Comparison of ENCODE assay signal across 22 cellular contexts in genomic region chr7:134616611-134617010, GRCh38. TPM values are rescaled to one million over a fixed set of nuclear protein-coding genes. Genes with fewer than 3 reads are reported as not detected.
A peak's percentile ranks its signal among the peaks of the same experiment; 100 is the strongest.
DNase-seq lines count a peak whose midpoint lies in the region; ATAC-seq and TF ChIP-seq lines count a peak whose summit lies in the region.
"Had no signal": no experiment of that assay in that cellular context is flagged by ENCODE, and none has a peak within 500 bp of the region (broad histone marks: within the 10 kb centered on the region; RNA-seq: fewer than 3 reads in every experiment).

No MANE protein-coding gene starts in this region.

- H3K4me2 ChIP-seq in mammary epithelial cell (ENCODE audit: insufficient read depth, low read depth, low read length), result no peak overlapping the region

- H3K4me1 Mint-ChIP-seq in MCF 10A (ENCODE audit: insufficient read depth, unreplicated experiment), result peaks cover 60% of the 10 kb centered on the region
- H3K4me1 Mint-ChIP-seq in HFFc6 (ENCODE audit: low read depth), result peaks cover 88% of the 10 kb centered on the region
- peaks cover 62% of the 10 kb centered on the region for H3K4me1 Mint-ChIP-seq in chondrocyte (ENCODE audit: low read depth)
- peaks cover 9% of the 10 kb centered on the region for H3K4me1 Mint-ChIP-seq in activated naive CD4-positive, alpha-beta T cell treated with anti-CD3 and anti-CD28 coated beads for 36 hours (ENCODE audit: low read depth)
- H3K4me1 Mint-ChIP-seq: CD8-positive, alpha-beta memory T cell had no signal

- H3K27me3 Mint-ChIP-seq in MCF 10A (ENCODE audit: insufficient read depth, unreplicated experiment) (no peaks in the 10 kb centered on the region), HFFc6 (ENCODE audit: insufficient read depth) (0 out of 2 replicates have a peak, but pooled peaks cover 3% of the 10 kb centered on the region), chondrocyte (ENCODE audit: low read depth) (no peaks in the 10 kb centered on the region)
- H3K27me3 Mint-ChIP-seq in activated naive CD4-positive, alpha-beta T cell treated with anti-CD3 and anti-CD28 coated beads for 36 hours (ENCODE audit: low read depth), result peaks cover 28% of the 10 kb centered on the region

- H3K27ac ChIP-seq in mammary epithelial cell (ENCODE audit: insufficient read depth, low read depth, low read length) (no peak overlapping the region), vagina (peak overlapping the region; percentile 64)
- H3K27ac ChIP-seq: 22Rv1 had no signal

- BruUV-seq in MCF 10A (replicated peaks; lab: Mats Ljungman, UMichigan), result no TSS peak
- BruUV-seq in mammary epithelial cell (replicated peaks; lab: Mats Ljungman, UMichigan), result no TSS peak

- no peak overlapping the region for H3K4me3 Mint-ChIP-seq in MCF 10A (ENCODE audit: unreplicated experiment)
- no peak overlapping the region for H3K4me3 Mint-ChIP-seq in HFFc6
- no peak overlapping the region for H3K4me3 Mint-ChIP-seq in chondrocyte (ENCODE audit: unreplicated experiment)
- H3K4me3 Mint-ChIP-seq in activated naive CD4-positive, alpha-beta T cell treated with anti-CD3 and anti-CD28 coated beads for 36 hours, result no peak overlapping the region
- H3K4me3 Mint-ChIP-seq: CD14-positive monocyte; CD4-positive, alpha-beta T cell; CD8-positive, alpha-beta memory T cell had no signal

- TF ChIP-seq POLR2A in vagina (IDR thresholded peaks at IDR 0.05), result no peak

- H3K9me3 Mint-ChIP-seq in MCF 10A (ENCODE audit: unreplicated experiment), result peaks cover 9% of the 10 kb centered on the region
- peaks cover 4% of the 10 kb centered on the region; the same call in 1 of the 2 replicates for H3K9me3 Mint-ChIP-seq in HFFc6
- peaks cover 3% of the 10 kb centered on the region for H3K9me3 Mint-ChIP-seq in chondrocyte (ENCODE audit: low read depth)
- peaks cover 3% of the 10 kb centered on the region for H3K9me3 Mint-ChIP-seq in activated naive CD4-positive, alpha-beta T cell treated with anti-CD3 and anti-CD28 coated beads for 36 hours
- H3K9me3 Mint-ChIP-seq: CD4-positive, alpha-beta T cell had no signal

- no peak overlapping the region for H3K4me3 ChIP-seq in mammary epithelial cell (replicated peaks in 1 of 3; ENCODE audit: insufficient read depth in 1 of 3, low read depth in 2 of 3, low read length in 3 of 3)
- no peak overlapping the region for H3K4me3 ChIP-seq in vagina
- H3K4me3 ChIP-seq: BLaER1 treated with 17β-estradiol and CSF1 and Interleukin-3, amounts not matched to agents 10 nM and 100 nM; HAP-1 had no signal

- H3K79me2 ChIP-seq in mammary epithelial cell (ENCODE audit: insufficient read depth, low read length), result no peaks in the 10 kb centered on the region

- H3K4me1 ChIP-seq in mammary epithelial cell (ENCODE audit: insufficient read depth, low read length) (peaks cover 51% of the 10 kb centered on the region), vagina (peaks cover 40% of the 10 kb centered on the region)
- H3K4me1 ChIP-seq: BE2C, HAP-1 had no signal

- CTCF ChIA-PET in MCF 10A (lab: Yijun Ruan, JAX) (interaction anchor here (0.9 to 2.1 kb wide), 3 partner anchors 9 to 335 kb away, joined by 3 to 13 read pairs (median 3); no protein-coding TSS in a partner anchor), mammary epithelial cell (lab: Charles Lee; ENCODE audit: low non-redundant PET) (no interaction called here)
- CTCF ChIA-PET in activated naive CD4-positive, alpha-beta T cell treated with anti-CD3 and anti-CD28 coated beads for 36 hours (lab: Charles Lee), result no interaction called here

- H3K9me3 ChIP-seq in mammary epithelial cell (replicated peaks; ENCODE audit: insufficient read depth, low read length), result no peaks in the 10 kb centered on the region
- H3K9me3 ChIP-seq in vagina, result no peaks in the 10 kb centered on the region
- H3K9me3 ChIP-seq: BE2C, HAP-1 had no signal

- dilution Hi-C loops in mammary epithelial cell (cut with HindIII; ENCODE audit: low sequenced_read_pairs), result loop anchor here (25.0 kb wide), 1 partner anchor 179 kb away; no protein-coding TSS in a partner anchor

- H2AFZ ChIP-seq in mammary epithelial cell (ENCODE audit: low read depth, low read length), result no peak overlapping the region

- no peaks in the 10 kb centered on the region for H3K36me3 Mint-ChIP-seq in MCF 10A (ENCODE audit: insufficient read depth, unreplicated experiment)
- peaks cover 10% of the 10 kb centered on the region for H3K36me3 Mint-ChIP-seq in HFFc6 (ENCODE audit: low read depth)
- no peaks in the 10 kb centered on the region for H3K36me3 Mint-ChIP-seq in chondrocyte (ENCODE audit: low read depth)
- no peaks in the 10 kb centered on the region for H3K36me3 Mint-ChIP-seq in activated naive CD4-positive, alpha-beta T cell treated with anti-CD3 and anti-CD28 coated beads for 36 hours (ENCODE audit: low read depth)

- WGBS in mammary epithelial cell (ENCODE audit: low coverage, missing lambda C conversion rate), result 94% methylated on average over 2 of the region's 2 CpGs

- H3K9ac ChIP-seq in mammary epithelial cell (ENCODE audit: insufficient read depth, low read length), result no peak overlapping the region
- H3K9ac ChIP-seq: BLaER1 treated with 17β-estradiol and CSF1 and Interleukin-3, amounts not matched to agents 10 nM and 100 nM had no signal

- H3K36me3 ChIP-seq in mammary epithelial cell (ENCODE audit: insufficient read depth, low read length), result no peaks in the 10 kb centered on the region
- H3K36me3 ChIP-seq in vagina, result no peaks in the 10 kb centered on the region
- H3K36me3 ChIP-seq: BE2C; BLaER1 treated with 17β-estradiol and CSF1 and Interleukin-3, amounts not matched to agents 10 nM and 100 nM; HAP-1 had no signal

- in situ Hi-C loops in mammary epithelial cell (cut with MboI; ENCODE audit: low sequenced_read_pairs in 2 of 2), result loop anchor here (10.0 kb wide), 2 partner anchors 172 to 182 kb away; no protein-coding TSS in a partner anchor

- DNase-seq in MCF 10A (ENCODE audit: unreplicated experiment), result no peak
- no peak for DNase-seq in mammary epithelial cell
- DNase-seq in HFFc6, result no peak
- DNase-seq in chondrocyte (ENCODE audit: low spot score), result no peak
- DNase-seq in vagina (ENCODE audit: extremely low spot score in 2 of 2), result no peak
- DNase-seq in activated CD8-positive, alpha-beta memory T cell treated with anti-CD3 and anti-CD28 coated beads, Interleukin-2, amount 50 U/mL, for 48 hours, result no peak
- DNase-seq in activated naive CD4-positive, alpha-beta T cell treated with anti-CD3 and anti-CD28 coated beads for 36 hours, result no peak
- DNase-seq: ACHN; AML-193; BE2C; CD4-positive, alpha-beta T cell; CD8-positive, alpha-beta memory T cell; DMS 273 treated with DMSO at 0.1 percent for 48 hours; DMS79; EL; GDM1; GOT3 had no signal

- H3K27ac Mint-ChIP-seq in MCF 10A (ENCODE audit: low read depth, unreplicated experiment) (peak overlapping the region; percentile 17), HFFc6 (0 out of 2 replicates have a peak overlapping the region, but pooled peaks have one; percentile 8), chondrocyte (ENCODE audit: unreplicated experiment) (peak overlapping the region; percentile 50)
- H3K27ac Mint-ChIP-seq in activated naive CD4-positive, alpha-beta T cell treated with anti-CD3 and anti-CD28 coated beads for 36 hours, result no peak overlapping the region
- H3K27ac Mint-ChIP-seq: CD4-positive, alpha-beta T cell; CD8-positive, alpha-beta memory T cell had no signal

- TF ChIP-seq CTCF in MCF 10A (IDR thresholded peaks at IDR 0.05; ENCODE audit: unreplicated experiment), result no peak
- no peak for TF ChIP-seq CTCF in mammary epithelial cell (conservative IDR thresholded peaks at IDR 0.05 in 1 of 2, IDR thresholded peaks at IDR 0.05 in 1 of 2; ENCODE audit: extremely low read depth in 1 of 2, insufficient read depth in 1 of 2, low read depth in 1 of 2, low read length in 2 of 2)
- TF ChIP-seq CTCF in HFFc6 (IDR thresholded peaks at IDR 0.05), result no peak
- TF ChIP-seq CTCF in chondrocyte (IDR thresholded peaks at IDR 0.05), result no peak
- TF ChIP-seq CTCF in vagina (IDR thresholded peaks at IDR 0.05), result no peak

- intact Hi-C loops in MCF 10A (cut with micrococcal nuclease) (no loop called here), mammary epithelial cell (cut with micrococcal nuclease) (no loop called here), vagina (cut with DNase I) (no loop called here)
- intact Hi-C loops in activated naive CD4-positive, alpha-beta T cell treated with anti-CD3 and anti-CD28 coated beads for 36 hours (cut with micrococcal nuclease), result no loop called here

- no peaks in the 10 kb centered on the region for H4K20me1 ChIP-seq in mammary epithelial cell (ENCODE audit: insufficient read depth, low read length)
- H4K20me1 ChIP-seq: BLaER1 treated with 17β-estradiol and CSF1 and Interleukin-3, amounts not matched to agents 10 nM and 100 nM had no signal

- POLR2A ChIA-PET in MCF 10A (lab: Yijun Ruan, JAX), result no interaction called here

- no peaks in the 10 kb centered on the region for H3K27me3 ChIP-seq in mammary epithelial cell (ENCODE audit: insufficient read depth, low read length)
- no peaks in the 10 kb centered on the region for H3K27me3 ChIP-seq in vagina
- H3K27me3 ChIP-seq: BLaER1 treated with 17β-estradiol and CSF1 and Interleukin-3, amounts not matched to agents 10 nM and 100 nM had no signal

- no peak for ATAC-seq in HG03097 (IDR thresholded peaks at IDR 0.05; ENCODE audit: low FRiP score, unreplicated experiment)

RNA-seq across cellular contexts. Expression of gene BPGM, which starts 30.0 kb away (rescaled TPM):
- 8.2 and 10.8 TPM in 2 replicates for total RNA-seq in MCF 10A (2022)
- total RNA-seq in mammary epithelial cell, result 10 to 100 TPM; 21.3 to 55.2 TPM
- polyA plus RNA-seq in mammary epithelial cell, result 15.1 TPM
- 5.8 TPM for polyA minus RNA-seq in mammary epithelial cell
- total RNA-seq in HFFc6 (2021; fragmentation: NEBNext Ultra II Directional; extraction: Animal tissue kit (Norgen Biotek cat#: 25700)), result 10 to 100 TPM; 34.4 to 57.3 (median 39.3) TPM
- total RNA-seq in chondrocyte, result 26.1 to 29.6 TPM (median 29.5 TPM) in 3 replicates
- total RNA-seq in vagina, result 9.1 TPM
- total RNA-seq in activated naive CD4-positive, alpha-beta T cell treated with anti-CD3 and anti-CD28 coated beads for 36 hours, result 10 to 100 TPM; 13.9 to 14.2 TPM
